1 cellular context compared by ENCODE assay signal in genomic region chr12:57238854-57239554, GRCh38.
A peak's percentile ranks its signal among the peaks of the same experiment; 100 is the strongest.
TF ChIP-seq lines count a peak whose summit lies in the region.

No MANE protein-coding gene starts in this region.

TF ChIP-seq in HepG2, 621 proteins besides CTCF, POLR2A, EP300 and RAD21 (continued from another document and continues in another):
- no peak for TF ChIP-seq ZBTB40 (IDR thresholded peaks at IDR 0.05)
- TF ChIP-seq ZBTB40 (CRISPR knock-in tag; IDR thresholded peaks at IDR 0.05) = no peak
- peak; percentile 40; the same call in 1 of the 2 replicates for TF ChIP-seq ELF1 (CRISPR knock-in tag; IDR thresholded peaks at IDR 0.05)
- TF ChIP-seq STAT5B (CRISPR knock-in tag; IDR thresholded peaks at IDR 0.05) = no peak
- no peak for TF ChIP-seq SNAPC2 (CRISPR knock-in tag; IDR thresholded peaks at IDR 0.05)
- no peak for TF ChIP-seq TP53 (CRISPR knock-in tag; conservative IDR thresholded peaks at IDR 0.05)
- peak; percentile 56 for TF ChIP-seq TBX2 (CRISPR knock-in tag; IDR thresholded peaks at IDR 0.05; ENCODE audit: borderline replicate concordance)
- no peak for TF ChIP-seq ZNF569 (CRISPR knock-in tag; IDR thresholded peaks at IDR 0.05; ENCODE audit: borderline replicate concordance)
- no peak; the same call in 1 of the 2 replicates for TF ChIP-seq SALL2 (CRISPR knock-in tag; IDR thresholded peaks at IDR 0.05)
- peak; percentile 91 for TF ChIP-seq ZNF619 (CRISPR knock-in tag; IDR thresholded peaks at IDR 0.05)
- TF ChIP-seq AFF4 (CRISPR knock-in tag; IDR thresholded peaks at IDR 0.05) = no peak
- no peak for TF ChIP-seq ZNF772 (CRISPR knock-in tag; IDR thresholded peaks at IDR 0.05)
- peak; percentile 79 for TF ChIP-seq CSRNP1 (CRISPR knock-in tag; IDR thresholded peaks at IDR 0.05)
- no peak for TF ChIP-seq KDM5A (IDR thresholded peaks at IDR 0.05; ENCODE audit: borderline replicate concordance, low read length)
- no peak for TF ChIP-seq PRDM10 (CRISPR knock-in tag; IDR thresholded peaks at IDR 0.05; ENCODE audit: low read depth)
- TF ChIP-seq KDM4B (CRISPR knock-in tag; IDR thresholded peaks at IDR 0.05) = peak; percentile 91
- TF ChIP-seq AKNA (CRISPR knock-in tag; IDR thresholded peaks at IDR 0.05; ENCODE audit: borderline replicate concordance) = no peak
- TF ChIP-seq PCBP2 (optimal IDR thresholded peaks at IDR 0.05; ENCODE audit: low read depth, low read length, poor library complexity, severe bottlenecking) = no peak
- TF ChIP-seq SATB2 (CRISPR knock-in tag; IDR thresholded peaks at IDR 0.05) = no peak
- TF ChIP-seq ZNF589 (CRISPR knock-in tag; conservative IDR thresholded peaks at IDR 0.05) = no peak
- TF ChIP-seq ADNP (CRISPR knock-in tag; IDR thresholded peaks at IDR 0.05) = no peak
- TF ChIP-seq ZNF512 (CRISPR knock-in tag; IDR thresholded peaks at IDR 0.05) = no peak; the same call in 1 of the 2 replicates
- no peak for TF ChIP-seq ZNF33A (CRISPR knock-in tag; IDR thresholded peaks at IDR 0.05; ENCODE audit: borderline replicate concordance)
- TF ChIP-seq U2AF1 (optimal IDR thresholded peaks at IDR 0.05; ENCODE audit: low read depth, low read length) = peak; percentile 76
- TF ChIP-seq AGO1 (IDR thresholded peaks at IDR 0.05; ENCODE audit: low read depth, low read length, poor library complexity, severe bottlenecking) = peak; percentile 32
- TF ChIP-seq RBM22 (optimal IDR thresholded peaks at IDR 0.05; ENCODE audit: low read length) = no peak
- no peak for TF ChIP-seq ZNF652 (CRISPR knock-in tag; IDR thresholded peaks at IDR 0.05; ENCODE audit: borderline replicate concordance, low read depth)
- no peak for TF ChIP-seq HNRNPH1 (optimal IDR thresholded peaks at IDR 0.05; ENCODE audit: low read depth, low read length)
- peak; percentile 37; the same call in 1 of the 2 replicates for TF ChIP-seq TAF1 (CRISPR knock-in tag; IDR thresholded peaks at IDR 0.05)
